In the genomic region with DNA sequence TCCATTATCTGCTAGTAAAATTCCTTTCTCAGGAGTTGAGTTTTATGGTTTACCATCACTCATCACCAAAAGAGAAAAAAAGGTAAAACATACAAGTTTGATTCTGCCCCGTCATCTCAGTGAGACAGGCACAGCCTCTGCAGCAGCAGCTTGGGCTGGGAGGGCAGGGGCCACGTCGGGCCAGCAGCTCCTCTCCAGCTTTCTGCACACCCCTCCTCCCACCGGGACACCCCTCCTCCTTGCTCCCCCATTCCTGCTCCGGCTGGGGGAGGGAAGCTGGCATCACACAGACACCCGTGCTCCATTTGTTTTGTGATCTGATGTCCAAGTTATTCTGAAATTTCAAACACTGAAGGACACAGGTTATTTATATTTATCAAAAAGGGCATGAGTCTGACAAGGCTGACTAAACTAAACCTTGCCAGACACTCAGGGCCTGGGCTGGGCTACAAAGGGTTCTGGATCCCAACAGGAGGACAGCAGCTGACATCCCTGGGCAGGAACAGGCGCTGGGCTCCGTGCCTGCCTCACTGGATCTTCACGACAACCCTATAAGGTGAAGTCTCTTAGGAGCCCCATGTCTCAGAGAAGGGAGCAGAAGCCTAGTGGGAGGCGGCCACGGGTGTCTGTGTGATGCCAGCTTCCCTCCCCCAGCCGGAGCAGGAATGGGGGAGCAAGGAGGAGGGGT, we compare ENCODE assay signal across 11 cellular contexts.
DNase-seq lines count a peak whose midpoint lies in the region; ATAC-seq and TF ChIP-seq lines count a peak whose summit lies in the region.
"Had no signal": no experiment of that assay in that cellular context is flagged by ENCODE, and none has a peak within 500 bp of the region (broad histone marks: within the 10 kb centered on the region; RNA-seq: fewer than 3 reads in every experiment).

No MANE protein-coding gene starts in this region.

- no peaks in the 10 kb centered on the region for H3K27me3 ChIP-seq in DND-41 (ENCODE audit: insufficient read depth, low read length, poor library complexity)
- H3K27me3 ChIP-seq in right cardiac atrium (ENCODE audit: control insufficient read depth, insufficient read depth), result no peaks in the 10 kb centered on the region

- H3K9me3 ChIP-seq in DND-41 (ENCODE audit: insufficient read depth, low read length, severe bottlenecking) (no peaks in the 10 kb centered on the region), right cardiac atrium (ENCODE audit: control insufficient read depth, low read length) (no peaks in the 10 kb centered on the region)

- H3K4me3 ChIP-seq in DND-41 (ENCODE audit: low read depth in 1 of 2, low read length in 2 of 2), result peak overlapping the region in 1 of 2 experiments; percentile 35; a peak in 1 of 4 replicates
- no peak overlapping the region for H3K4me3 ChIP-seq in right cardiac atrium (ENCODE audit: low read length)

- DNase-seq in DND-41 (peak; percentile 55), right cardiac atrium (peak; percentile 62 to 84 (median 80)), retina (peak; percentile 25), iPS-NIHi7 (ENCODE audit: extremely low spot score) (no peak), nucleus accumbens (lab: John Stamatoyannopoulos, UW) (no peak), T-helper 9 cell (no peak)
- no peak for DNase-seq in stimulated activated naive CD4-positive, alpha-beta T cell treated with Interleukin-2 at 50 U/mL for 16 hours (lab: John Stamatoyannopoulos, UW)
- DNase-seq: NCI-H187 had no signal

- H3K4me1 ChIP-seq in DND-41 (ENCODE audit: insufficient read depth, low read length) (peaks cover 99% of the 10 kb centered on the region), right cardiac atrium (ENCODE audit: control insufficient read depth, insufficient read depth, low read length) (peaks cover 21% of the 10 kb centered on the region)

- H2AFZ ChIP-seq in DND-41 (ENCODE audit: low read depth, low read length), result no peak overlapping the region

- intact Hi-C loops in right cardiac atrium (cut with DNase I), result no loop called here

- ATAC-seq in DND-41 (ENCODE audit: insufficient read depth, low read depth) (no peak), right cardiac atrium (peak; percentile 72 to 79)
- ATAC-seq: stimulated activated memory B cell treated with anti-CD40 and anti-IgM and Interleukin-4, amounts not matched to agents 10 μg/mL and 1 μg/mL and 100 μg/mL, for 72 hours had no signal

- peak overlapping the region; percentile 85 for H3K9ac ChIP-seq in DND-41 (ENCODE audit: low read depth, low read length)

- H3K4me2 ChIP-seq in DND-41 (ENCODE audit: insufficient read depth, low read length), result peak overlapping the region; percentile 67

- peaks cover 35% of the 10 kb centered on the region for H3K36me3 ChIP-seq in DND-41 (ENCODE audit: insufficient read depth, low read length)

- peaks cover 89% of the 10 kb centered on the region for H3K79me2 ChIP-seq in DND-41 (ENCODE audit: insufficient read depth, low read length)

- H3K27ac ChIP-seq in DND-41 (ENCODE audit: low read length) (peak overlapping the region; percentile 99), angular gyrus (ENCODE audit: low read depth, low read length) (peak overlapping the region; percentile 74), right cardiac atrium (ENCODE audit: low read length) (peak overlapping the region; percentile 98)
- H3K27ac ChIP-seq: epithelial cell of prostate had no signal

- no peak for TF ChIP-seq CTCF in DND-41 (IDR thresholded peaks at IDR 0.05; ENCODE audit: borderline replicate concordance, extremely low read depth, low read length, poor library complexity, severe bottlenecking)

- WGBS in right cardiac atrium, result 47% methylated on average over 12 of the region's 12 CpGs

- no peaks in the 10 kb centered on the region for H4K20me1 ChIP-seq in DND-41 (ENCODE audit: insufficient read depth, low read length)

Comparison
In these comparisons a context has a peak if more than half of its experiments do, and no peak if none do; other contexts are left out.
1. DNase-seq: peak in DND-41 (single experiment), right cardiac atrium (3 of 3) and retina (single experiment); none in iPS-NIHi7 (single experiment), stimulated activated naive CD4-positive, alpha-beta T cell treated with Interleukin-2 at 50 U/mL for 16 hours (single experiment), nucleus accumbens (0 of 56) and T-helper 9 cell (single experiment).
2. Peak in every context shown above with its lines, with median percentiles within 50 percentile points of each other: H3K27ac ChIP-seq.